1 cellular context compared by ENCODE assay signal in genomic region chr11:131626761-131627160, GRCh38.
TF ChIP-seq lines count a peak whose summit lies in the region.

No MANE protein-coding gene starts in this region.

TF ChIP-seq in GM12878, 131 proteins besides CTCF, POLR2A, EP300 and RAD21 (continued from another document):
- TF ChIP-seq USF2 (IDR thresholded peaks at IDR 0.05; ENCODE audit: borderline replicate concordance, low read depth, low read length) = no peak
- no peak for TF ChIP-seq GATAD2B (conservative IDR thresholded peaks at IDR 0.05; ENCODE audit: low read depth)
- no peak for TF ChIP-seq SMARCA5 (IDR thresholded peaks at IDR 0.05)
- TF ChIP-seq BCL11A (IDR thresholded peaks at IDR 0.05; ENCODE audit: low read depth, low read length) = no peak
- no peak for TF ChIP-seq FOXM1 (IDR thresholded peaks at IDR 0.05; ENCODE audit: low read depth, low read length)
- no peak for TF ChIP-seq RUNX3 (IDR thresholded peaks at IDR 0.05; ENCODE audit: low read length)
- no peak for TF ChIP-seq HDGF (IDR thresholded peaks at IDR 0.05)
